Comparison of ENCODE assay signal across 23 cellular contexts in genomic region chr4:67861513-67861912, GRCh38. TPM values are rescaled to one million over a fixed set of nuclear protein-coding genes. Genes with fewer than 3 reads are reported as not detected.
DNase-seq lines count a peak whose midpoint lies in the region; ATAC-seq and TF ChIP-seq lines count a peak whose summit lies in the region.
"Had no signal": no experiment of that assay in that cellular context is flagged by ENCODE, and none has a peak within 500 bp of the region (broad histone marks: within the 10 kb centered on the region; RNA-seq: fewer than 3 reads in every experiment).

No MANE protein-coding gene starts in this region.

- no peak overlapping the region for H3K4me3 Mint-ChIP-seq in activated CD4-positive, alpha-beta T cell treated with anti-CD3 and anti-CD28 coated beads, Interleukin-2, amount 10 ng/mL, durations not matched to agents 24 days and 14 days
- H3K4me3 Mint-ChIP-seq: natural killer cell treated with Interleukin-12 subunit alpha and Interleukin-12 subunit beta and Interleukin-15 and Interleukin-18, amount 100 ng/mL, for 72 hours had no signal

- peak overlapping the region; percentile 78 for H3K27ac ChIP-seq in SJCRH30
- no peak overlapping the region for H3K27ac ChIP-seq in heart left ventricle
- H3K27ac ChIP-seq: KMS-11 had no signal

- WGBS in heart left ventricle, 4 donors = 65 to 78% (median 68%) methylated on average over 6 of the region's 6 CpGs

- no peaks in the 10 kb centered on the region for H3K9me3 ChIP-seq in SJCRH30 (replicated peaks)
- H3K9me3 ChIP-seq in heart left ventricle = peaks cover 0 to 8% (median 0%) of the 10 kb centered on the region in 12 donors

- H3K4me3 ChIP-seq in SJCRH30 (peak overlapping the region; percentile 29), fibroblast of villous mesenchyme (ENCODE audit: low read depth, low read length) (no peak overlapping the region), heart left ventricle (no peak overlapping the region)

- H3K9me3 Mint-ChIP-seq in activated CD4-positive, alpha-beta T cell treated with anti-CD3 and anti-CD28 coated beads, Interleukin-2, amount 10 ng/mL, durations not matched to agents 24 days and 14 days = no peaks in the 10 kb centered on the region
- H3K9me3 Mint-ChIP-seq: natural killer cell treated with Interleukin-12 subunit alpha and Interleukin-12 subunit beta and Interleukin-15 and Interleukin-18, amount 100 ng/mL, for 72 hours had no signal

- H3K4me1 ChIP-seq in SJCRH30 (peaks cover 11% of the 10 kb centered on the region), heart left ventricle (no peaks in the 10 kb centered on the region)

- no peak overlapping the region for H3K27ac Mint-ChIP-seq in activated CD4-positive, alpha-beta T cell treated with anti-CD3 and anti-CD28 coated beads, Interleukin-2, amount 10 ng/mL, durations not matched to agents 24 days and 14 days
- H3K27ac Mint-ChIP-seq: natural killer cell treated with Interleukin-12 subunit alpha and Interleukin-12 subunit beta and Interleukin-15 and Interleukin-18, amount 100 ng/mL, for 72 hours had no signal

- DNase-seq in GM10266 (ENCODE audit: extremely low spot score) (peak; percentile 11), SJCRH30 (peak; percentile 6 to 48), fibroblast of villous mesenchyme (ENCODE audit: low read depth) (peak; percentile 16), heart left ventricle (no peak), SHP77 treated with DMSO at 0.1 percent for 48 hours (lab: John Stamatoyannopoulos, UW) (no peak), DMS153 treated with DMSO at 0.1 percent for 48 hours (lab: John Stamatoyannopoulos, UW; ENCODE audit: unreplicated experiment) (no peak)
- no peak for DNase-seq in activated CD4-positive, alpha-beta T cell treated with anti-CD3 and anti-CD28 coated beads, Interleukin-2, amount 10 ng/mL, durations not matched to agents 24 days and 14 days
- DNase-seq: activated gamma-delta T cell treated with Interleukin-2 at 50 U/mL for 16 hours; amygdala; Calu3; foreskin fibroblast; small intestine; stimulated activated CD4-positive, alpha-beta T cell treated with anti-CD3 and anti-CD28 coated beads, Interleukin-4, amount 100 ng/mL, for 24 hours had no signal

- ATAC-seq in HG03442 (IDR thresholded peaks at IDR 0.05; ENCODE audit: unreplicated experiment) = peak; percentile 42
- ATAC-seq in heart left ventricle = no peak
- ATAC-seq: natural killer cell treated with Interleukin-12 subunit alpha and Interleukin-12 subunit beta and Interleukin-15 and Interleukin-18, amount 100 ng/mL, for 72 hours had no signal

- intact Hi-C loops in heart left ventricle (cut with DNase I) = no loop called here
- intact Hi-C loops in activated CD4-positive, alpha-beta T cell treated with anti-CD3 and anti-CD28 coated beads, Interleukin-2, amount 10 ng/mL, durations not matched to agents 24 days and 14 days (cut with micrococcal nuclease) = no loop called here

- peaks cover 6% of the 10 kb centered on the region for H3K27me3 Mint-ChIP-seq in activated CD4-positive, alpha-beta T cell treated with anti-CD3 and anti-CD28 coated beads, Interleukin-2, amount 10 ng/mL, durations not matched to agents 24 days and 14 days

- no peaks in the 10 kb centered on the region for H3K36me3 Mint-ChIP-seq in activated CD4-positive, alpha-beta T cell treated with anti-CD3 and anti-CD28 coated beads, Interleukin-2, amount 10 ng/mL, durations not matched to agents 24 days and 14 days (ENCODE audit: low read depth)
- H3K36me3 Mint-ChIP-seq: natural killer cell treated with Interleukin-12 subunit alpha and Interleukin-12 subunit beta and Interleukin-15 and Interleukin-18, amount 100 ng/mL, for 72 hours had no signal

- H3K27me3 ChIP-seq in SJCRH30 (no peaks in the 10 kb centered on the region), heart left ventricle (no peaks in the 10 kb centered on the region)

- no peak for TF ChIP-seq POLR2A in heart left ventricle (IDR thresholded peaks at IDR 0.05)

- H3K36me3 ChIP-seq in SJCRH30 (no peaks in the 10 kb centered on the region), heart left ventricle (no peaks in the 10 kb centered on the region)

- TF ChIP-seq CTCF in GM10266 (IDR thresholded peaks at IDR 0.05; ENCODE audit: control insufficient read depth, insufficient read depth, low read depth, missing control alignments) (no peak), fibroblast of villous mesenchyme (IDR thresholded peaks at IDR 0.05; ENCODE audit: insufficient read depth, low read depth, low read length) (no peak), heart left ventricle (IDR thresholded peaks at IDR 0.05) (no peak)

- H3K4me1 Mint-ChIP-seq in activated CD4-positive, alpha-beta T cell treated with anti-CD3 and anti-CD28 coated beads, Interleukin-2, amount 10 ng/mL, durations not matched to agents 24 days and 14 days = no peaks in the 10 kb centered on the region

RNA-seq across cellular contexts. Expression of gene TMPRSS11D, which starts 22.3 kb away (rescaled TPM):
- total RNA-seq in SJCRH30 (2014; rRNA removed; shearing (Covaris generic)) = not detected in 2 replicates
- not detected in 2 replicates for total RNA-seq in fibroblast of villous mesenchyme
- not detected for total RNA-seq in heart left ventricle
- polyA plus RNA-seq in heart left ventricle = not detected
- not detected in 2 replicates for total RNA-seq in activated CD4-positive, alpha-beta T cell treated with anti-CD3 and anti-CD28 coated beads, Interleukin-2, amount 10 ng/mL, durations not matched to agents 24 days and 14 days
- total RNA-seq: Calu3; cerebellum; HT-29; mesenteric fat pad; natural killer cell treated with Interleukin-12 subunit alpha and Interleukin-12 subunit beta and Interleukin-15 and Interleukin-18, amount 100 ng/mL, for 72 hours; NCI-H460; OCI-LY7; SK-MEL-5; T-helper 2 cell treated with Interferon-gamma antibody and Interleukin-4, amounts not matched to agents 100 ng/mL and 5 ng/mL, for 36 hours had no signal

Comparison
In these comparisons a context has a peak if more than half of its experiments do, and no peak if none do; other contexts are left out.
1. DNase-seq: peak in GM10266 (single experiment), SJCRH30 (2 of 2) and fibroblast of villous mesenchyme (single experiment); none in heart left ventricle (0 of 5), activated CD4-positive, alpha-beta T cell treated with anti-CD3 and anti-CD28 coated beads, Interleukin-2, amount 10 ng/mL, durations not matched to agents 24 days and 14 days (single experiment), SHP77 treated with DMSO at 0.1 percent for 48 hours (single experiment) and DMS153 treated with DMSO at 0.1 percent for 48 hours (single experiment).